In the genomic region with DNA sequence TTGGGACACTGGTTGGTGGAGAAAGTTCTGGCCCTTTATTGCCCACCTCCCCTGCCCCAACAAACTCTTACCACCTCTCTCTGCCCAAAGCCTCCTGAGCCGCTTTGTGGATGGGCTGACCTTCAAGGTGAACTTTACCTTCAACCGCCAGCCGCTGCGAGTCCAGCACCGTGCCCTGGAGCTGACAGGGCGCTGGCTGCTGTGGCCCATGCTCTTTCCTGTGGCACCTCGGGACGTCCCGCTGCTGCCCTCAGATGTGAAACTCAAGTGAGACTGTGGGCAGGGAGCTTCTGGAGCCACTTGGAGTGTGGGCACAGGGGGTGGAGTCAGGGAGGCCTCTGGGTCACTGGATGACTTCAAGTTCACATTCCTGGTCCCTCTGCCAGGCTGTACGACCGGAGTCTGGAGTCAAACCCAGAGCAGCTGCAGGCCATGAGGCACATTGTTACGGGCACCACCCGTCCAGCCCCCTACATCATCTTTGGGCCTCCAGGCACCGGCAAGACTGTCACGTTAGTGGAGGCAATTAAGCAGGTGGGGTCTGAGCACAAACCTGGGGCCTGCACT, we compare ENCODE assay signal across 1 cellular context.
TF ChIP-seq lines count a peak whose summit lies in the region.

No MANE protein-coding gene starts in this region.

TF ChIP-seq in HepG2, 621 proteins besides CTCF, POLR2A, EP300 and RAD21:
- TF ChIP-seq, protein P1, sequence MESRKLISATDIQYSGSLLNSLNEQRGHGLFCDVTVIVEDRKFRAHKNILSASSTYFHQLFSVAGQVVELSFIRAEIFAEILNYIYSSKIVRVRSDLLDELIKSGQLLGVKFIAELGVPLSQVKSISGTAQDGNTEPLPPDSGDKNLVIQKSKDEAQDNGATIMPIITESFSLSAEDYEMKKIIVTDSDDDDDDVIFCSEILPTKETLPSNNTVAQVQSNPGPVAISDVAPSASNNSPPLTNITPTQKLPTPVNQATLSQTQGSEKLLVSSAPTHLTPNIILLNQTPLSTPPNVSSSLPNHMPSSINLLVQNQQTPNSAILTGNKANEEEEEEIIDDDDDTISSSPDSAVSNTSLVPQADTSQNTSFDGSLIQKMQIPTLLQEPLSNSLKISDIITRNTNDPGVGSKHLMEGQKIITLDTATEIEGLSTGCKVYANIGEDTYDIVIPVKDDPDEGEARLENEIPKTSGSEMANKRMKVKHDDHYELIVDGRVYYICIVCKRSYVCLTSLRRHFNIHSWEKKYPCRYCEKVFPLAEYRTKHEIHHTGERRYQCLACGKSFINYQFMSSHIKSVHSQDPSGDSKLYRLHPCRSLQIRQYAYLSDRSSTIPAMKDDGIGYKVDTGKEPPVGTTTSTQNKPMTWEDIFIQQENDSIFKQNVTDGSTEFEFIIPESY (CRISPR knock-in tag; IDR thresholded peaks at IDR 0.05), result peak; percentile 86
- no peak for TF ChIP-seq CCAR2 (optimal IDR thresholded peaks at IDR 0.05; ENCODE audit: low read depth, low read length)
